ENCODE assay signal across 35 cellular contexts in genomic region chr4:74412225-74412624, GRCh38. TPM values are rescaled to one million over a fixed set of nuclear protein-coding genes. Genes with fewer than 3 reads are reported as not detected.
"Had no signal": no experiment of that assay in that cellular context is flagged by ENCODE, and none has a peak within 500 bp of the region (broad histone marks: within the 10 kb centered on the region; RNA-seq: fewer than 3 reads in every experiment).

No MANE protein-coding gene starts in this region.

- H3K4me1 ChIP-seq: Peyer's patch had no signal

- ATAC-seq: activated naive CD8-positive, alpha-beta T cell treated with anti-CD3 and anti-CD28 coated beads, Interleukin-2, amount 50 U/mL, for 24 hours; activated T-cell treated with anti-CD3 and anti-CD28 coated beads, Interleukin-2, amount 50 U/mL, for 4 hours; PC-3; Right ventricle myocardium inferior; SK-N-SH treated with all-trans-retinoic acid at 6 μM for 48 hours had no signal

- H3K36me3 ChIP-seq: MG63, Peyer's patch had no signal

- H3K27ac ChIP-seq: Peyer's patch, VCaP had no signal

- H3K27me3 ChIP-seq: MG63, Peyer's patch had no signal

- H3K9me3 ChIP-seq: MG63, Peyer's patch had no signal

- H3K4me3 ChIP-seq: MG63, Peyer's patch had no signal

- DNase-seq: activated B cell treated with CpG ODN at 0.5 μM for 24 hours; activated CD4-positive, alpha-beta memory T cell treated with anti-CD3 and anti-CD28 coated beads for 36 hours; activated CD4-positive, alpha-beta T cell treated with anti-CD3 and anti-CD28 coated beads for 4 hours; activated CD4-positive, alpha-beta T cell treated with anti-CD3 and anti-CD28 coated beads, Interleukin-2, amount 50 U/mL, for 1 hour; activated CD4-positive, CD25-positive, alpha-beta regulatory T cell treated with anti-CD3 and anti-CD28 coated beads, Interleukin-2, amount 50 U/mL, for 72 hours; activated CD8-positive, alpha-beta memory T cell treated with anti-CD3 and anti-CD28 coated beads, Interleukin-2, amount 50 U/mL, for 4 hours; activated effector memory CD4-positive, alpha-beta T cell treated with Interleukin-2 at 50 U/mL for 16 hours; activated naive CD4-positive, alpha-beta T cell treated with anti-CD3 and anti-CD28 coated beads, Interleukin-2, amount 10 ng/mL, durations not matched to agents 7 days and 5 days; activated naive CD8-positive, alpha-beta T cell treated with anti-CD3 and anti-CD28 coated beads, Interleukin-2, amount 50 U/mL, for 24 hours; activated T-cell treated with anti-CD3 and anti-CD28 coated beads for 4 hours; activated T-cell treated with anti-CD3 and anti-CD28 coated beads, Interleukin-2, amount 50 U/mL, for 4 hours; anterior cingulate cortex; central memory CD4-positive, alpha-beta T cell; Kasumi-1; KG1; MG63; NCI-H1048; NCI-H1105 treated with DMSO at 0.1 percent for 48 hours; NCI-H1436 treated with DMSO at 0.1 percent for 48 hours; NCI-H1694 treated with DMSO at 0.1 percent for 48 hours; NCI-H2029; NCI-H345; NCI-H524 treated with DMSO at 0.1 percent for 48 hours; PC-3; Peyer's patch; RPMI8226; SIG-M5; SW 1271; T-helper 1 cell; T-helper 2 cell; T-helper 9 cell had no signal

RNA-seq across cellular contexts. Expression of gene AREG, which starts 32.7 kb away (rescaled TPM):
- total RNA-seq: SK-MEL-5 had no signal

RNA-seq across cellular contexts. Expression of gene EREG, which starts 47.3 kb away (rescaled TPM):
- total RNA-seq: activated B cell treated with CpG ODN at 0.5 μM for 24 hours; activated CD4-positive, alpha-beta memory T cell treated with anti-CD3 and anti-CD28 coated beads for 36 hours; Right ventricle myocardium inferior; SK-MEL-5 had no signal
